ENCODE assay signal across 8 cellular contexts in the genomic region with DNA sequence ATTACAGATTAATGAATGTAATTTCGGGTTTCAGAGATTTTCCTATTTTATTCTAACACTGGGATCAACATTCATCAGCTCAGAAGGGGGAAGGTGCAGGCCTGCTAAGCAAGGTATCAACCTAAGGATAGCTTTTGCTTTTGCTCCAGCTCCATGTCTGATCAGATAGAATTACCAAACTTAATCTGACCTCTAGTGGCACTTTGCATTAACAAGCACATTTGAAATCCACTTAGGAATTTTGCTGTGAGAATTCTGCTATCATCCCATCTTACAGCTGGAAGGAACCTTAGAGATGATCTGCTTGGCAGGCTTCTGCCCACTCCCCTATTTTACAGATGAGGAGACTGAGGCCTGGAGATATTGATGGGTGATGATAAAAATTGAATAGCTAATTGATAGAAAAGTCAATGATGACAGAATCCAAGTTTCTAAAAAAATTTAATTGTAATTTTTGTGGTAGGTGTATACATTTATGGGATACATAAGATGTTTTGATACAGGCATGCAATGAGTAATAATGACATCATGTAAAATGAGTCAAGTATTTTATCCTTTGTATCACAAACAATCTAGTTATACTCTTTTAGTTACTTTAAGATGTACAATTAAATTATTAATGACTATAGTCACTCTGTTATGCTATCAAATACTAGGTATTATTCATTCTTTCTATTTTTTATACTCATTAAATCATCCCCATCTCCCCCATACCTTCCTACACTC.
A peak's percentile ranks its signal among the peaks of the same experiment; 100 is the strongest.
DNase-seq lines count a peak whose midpoint lies in the region; ATAC-seq, FAIRE-seq and TF ChIP-seq lines count a peak whose summit lies in the region.

No MANE protein-coding gene starts in this region.

- POLR2A ChIA-PET in HepG2 (lab: Yijun Ruan, JAX): no interaction called here

- CTCF ChIA-PET in HepG2 (lab: Yijun Ruan, JAX; ENCODE audit: low intra/inter-chr PET ratio, low total read pairs): interaction anchor here (1.9 to 3.8 kb wide), 3 partner anchors 411 to 422 kb away, joined by 8 to 24 read pairs (median 24); no protein-coding TSS in a partner anchor

- H3K9ac ChIP-seq in HepG2 (ENCODE audit: insufficient read depth, low read depth, low read length): no peak overlapping the region

- no peak overlapping the region for H3K4me2 ChIP-seq in HepG2 (ENCODE audit: low read depth, low read length)

- H3K79me2 ChIP-seq in HepG2 (ENCODE audit: insufficient read depth, low read length): no peaks in the 10 kb centered on the region

- peak; percentile 67 for DNase-seq in A172 (ENCODE audit: low spot score)
- DNase-seq in GM12865 (ENCODE audit: low read depth): peak; percentile 68
- DNase-seq in NCI-H82 treated with DMSO at 0.1 percent for 48 hours (lab: John Stamatoyannopoulos, UW; ENCODE audit: unreplicated experiment): peak; percentile 83
- peak; percentile 25 for DNase-seq in cerebellar cortex (ENCODE audit: low spot score)
- DNase-seq in HepG2 (ENCODE audit: low spot score): peak; percentile 41
- no peak for DNase-seq in upper lobe of right lung

- no peak for FAIRE-seq in HepG2 (lab: Jason Lieb, UNC)

- no peak for TF ChIP-seq POLR2A in HepG2 (IDR thresholded peaks at IDR 0.05; ENCODE audit: insufficient read depth in 1 of 2, low read depth in 2 of 2, low read length in 2 of 2)

- TF ChIP-seq EP300 in HepG2 (IDR thresholded peaks at IDR 0.05; ENCODE audit: low read depth in 2 of 2, low read length in 2 of 2): no peak
- TF ChIP-seq EP300 in HepG2 (CRISPR knock-in tag; IDR thresholded peaks at IDR 0.05; ENCODE audit: borderline replicate concordance): no peak

- H3K4me3 ChIP-seq in GM12865 (ENCODE audit: low read depth, low read length) (no peak overlapping the region), HepG2 (replicated peaks in 1 of 3; ENCODE audit: insufficient read depth in 1 of 3, low read depth in 2 of 3, low read length in 3 of 3) (no peak overlapping the region), upper lobe of right lung (no peak overlapping the region)

- no TSS peak for BruUV-seq in HepG2 (replicated peaks; lab: Mats Ljungman, UMichigan)

- H4K20me1 ChIP-seq in HepG2 (ENCODE audit: insufficient read depth, low read length): no peaks in the 10 kb centered on the region

- no peak overlapping the region for H2AFZ ChIP-seq in HepG2 (ENCODE audit: low read length)

- H3K27ac ChIP-seq in HepG2 (ENCODE audit: extremely low read length, insufficient read depth, low read length): no peak overlapping the region
- no peak overlapping the region for H3K27ac ChIP-seq in upper lobe of right lung

- ATAC-seq in HG03469 (IDR thresholded peaks at IDR 0.05; ENCODE audit: unreplicated experiment): peak; percentile 35
- peak; percentile 74 for ATAC-seq in HepG2
- peak; percentile 81 for ATAC-seq in upper lobe of right lung
- no peak for ATAC-seq in GM19455 (IDR thresholded peaks at IDR 0.05; ENCODE audit: unreplicated experiment)

- TF ChIP-seq CTCF in GM12865 (IDR thresholded peaks at IDR 0.05; ENCODE audit: insufficient read depth, low read depth, low read length, missing control alignments) (peak; percentile 57), HepG2 (CRISPR knock-in tag; IDR thresholded peaks at IDR 0.05) (peak; percentile 69), upper lobe of right lung (IDR thresholded peaks at IDR 0.05) (peak; percentile 61)

- 0% methylated on average over 1 of the region's 1 CpG for WGBS in HepG2 (ENCODE audit: low lambda C conversion rate)

- 0 out of 5 replicates have a peak, but pooled peaks cover 0 to 5% of the 10 kb centered on the region in 2 experiments for H3K27me3 ChIP-seq in HepG2 (ENCODE audit: control insufficient read depth in 1 of 2, insufficient read depth in 2 of 2, low read length in 2 of 2)
- H3K27me3 ChIP-seq in upper lobe of right lung: no peaks in the 10 kb centered on the region

- no peak for TF ChIP-seq RAD21 in HepG2 (CRISPR knock-in tag; IDR thresholded peaks at IDR 0.05)

- no peaks in the 10 kb centered on the region for H3K36me3 ChIP-seq in HepG2 (replicated peaks in 1 of 2; ENCODE audit: control insufficient read depth in 1 of 2, insufficient read depth in 2 of 2, low read length in 2 of 2)
- H3K36me3 ChIP-seq in upper lobe of right lung: no peaks in the 10 kb centered on the region

- no peaks in the 10 kb centered on the region for H3K4me1 ChIP-seq in HepG2 (ENCODE audit: insufficient read depth, low read length)
- peaks cover 5% of the 10 kb centered on the region for H3K4me1 ChIP-seq in upper lobe of right lung

- in situ Hi-C loops in HepG2 (cut with HindIII; ENCODE audit: extremely low pct_ligation_motif_present, low pct_unique_long_range_greater_than_20kb): loop anchor here (5.0 kb wide), 1 partner anchor 418 kb away; no protein-coding TSS in a partner anchor

- no peaks in the 10 kb centered on the region for H3K9me3 ChIP-seq in HepG2 (ENCODE audit: low read length)
- no peaks in the 10 kb centered on the region for H3K9me3 ChIP-seq in upper lobe of right lung

- intact Hi-C loops in HepG2 (cut with micrococcal nuclease; ENCODE audit: unreplicated experiment): loop anchor here (1.0 to 5.0 kb wide), 3 partner anchors 412 to 447 kb away; no protein-coding TSS in a partner anchor
- intact Hi-C loops in upper lobe of right lung (cut with DNase I): loop anchor here (5.0 kb wide), 1 partner anchor 413 kb away; no protein-coding TSS in a partner anchor

TF ChIP-seq in HepG2, 621 proteins besides CTCF, POLR2A, EP300 and RAD21 (continues in another document):
- TF ChIP-seq ISL2 (CRISPR knock-in tag; IDR thresholded peaks at IDR 0.05) (no peak), SRSF4 (IDR thresholded peaks at IDR 0.05; ENCODE audit: low read depth, low read length, poor library complexity, severe bottlenecking) (no peak), ZNF784 (CRISPR knock-in tag; IDR thresholded peaks at IDR 0.05; ENCODE audit: borderline replicate concordance) (no peak), MAZ (IDR thresholded peaks at IDR 0.05; ENCODE audit: borderline replicate concordance, low read depth, low read length) (no peak), MAZ (CRISPR knock-in tag; IDR thresholded peaks at IDR 0.05; ENCODE audit: low read depth) (no peak), DDIT3 (CRISPR knock-in tag; IDR thresholded peaks at IDR 0.05) (no peak), ZNF180 (CRISPR knock-in tag; IDR thresholded peaks at IDR 0.05; ENCODE audit: borderline replicate concordance, low read depth) (no peak), NCOR1 (IDR thresholded peaks at IDR 0.05; ENCODE audit: borderline replicate concordance, low read length) (no peak), MIXL1 (CRISPR knock-in tag; IDR thresholded peaks at IDR 0.05) (0 out of 2 replicates have a peak, but pooled peaks have one; percentile 24), ZIK1 (CRISPR knock-in tag; IDR thresholded peaks at IDR 0.05; ENCODE audit: borderline replicate concordance, low read depth) (no peak), HDAC2 (CRISPR knock-in tag; IDR thresholded peaks at IDR 0.05) (no peak), ATF7 (IDR thresholded peaks at IDR 0.05) (peak; percentile 68), ATF7 (CRISPR knock-in tag; IDR thresholded peaks at IDR 0.05) (no peak), ZNF704 (CRISPR knock-in tag; IDR thresholded peaks at IDR 0.05; ENCODE audit: borderline replicate concordance) (no peak), ZNF557 (CRISPR knock-in tag; IDR thresholded peaks at IDR 0.05) (no peak), ZNF543 (CRISPR knock-in tag; IDR thresholded peaks at IDR 0.05) (no peak), STAG1 (CRISPR knock-in tag; IDR thresholded peaks at IDR 0.05) (peak; percentile 92), ZC3H4 (CRISPR knock-in tag; IDR thresholded peaks at IDR 0.05; ENCODE audit: borderline replicate concordance) (no peak), ZSCAN30 (CRISPR knock-in tag; IDR thresholded peaks at IDR 0.05) (no peak), JDP2 (CRISPR knock-in tag; IDR thresholded peaks at IDR 0.05; ENCODE audit: borderline replicate concordance) (no peak), TBL1XR1 (IDR thresholded peaks at IDR 0.05; ENCODE audit: borderline replicate concordance, low read length, partially characterized antibody) (no peak), ZNF703 (CRISPR knock-in tag; IDR thresholded peaks at IDR 0.05; ENCODE audit: borderline replicate concordance) (no peak), TBP (CRISPR knock-in tag; IDR thresholded peaks at IDR 0.05) (no peak), HDAC1 (CRISPR knock-in tag; IDR thresholded peaks at IDR 0.05) (no peak)
- TF ChIP-seq, protein P1, sequence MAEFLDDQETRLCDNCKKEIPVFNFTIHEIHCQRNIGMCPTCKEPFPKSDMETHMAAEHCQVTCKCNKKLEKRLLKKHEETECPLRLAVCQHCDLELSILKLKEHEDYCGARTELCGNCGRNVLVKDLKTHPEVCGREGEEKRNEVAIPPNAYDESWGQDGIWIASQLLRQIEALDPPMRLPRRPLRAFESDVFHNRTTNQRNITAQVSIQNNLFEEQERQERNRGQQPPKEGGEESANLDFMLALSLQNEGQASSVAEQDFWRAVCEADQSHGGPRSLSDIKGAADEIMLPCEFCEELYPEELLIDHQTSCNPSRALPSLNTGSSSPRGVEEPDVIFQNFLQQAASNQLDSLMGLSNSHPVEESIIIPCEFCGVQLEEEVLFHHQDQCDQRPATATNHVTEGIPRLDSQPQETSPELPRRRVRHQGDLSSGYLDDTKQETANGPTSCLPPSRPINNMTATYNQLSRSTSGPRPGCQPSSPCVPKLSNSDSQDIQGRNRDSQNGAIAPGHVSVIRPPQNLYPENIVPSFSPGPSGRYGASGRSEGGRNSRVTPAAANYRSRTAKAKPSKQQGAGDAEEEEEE (CRISPR knock-in tag; IDR thresholded peaks at IDR 0.05; ENCODE audit: borderline replicate concordance): no peak
